Comparison of ENCODE assay signal across 10 cellular contexts in the genomic region with DNA sequence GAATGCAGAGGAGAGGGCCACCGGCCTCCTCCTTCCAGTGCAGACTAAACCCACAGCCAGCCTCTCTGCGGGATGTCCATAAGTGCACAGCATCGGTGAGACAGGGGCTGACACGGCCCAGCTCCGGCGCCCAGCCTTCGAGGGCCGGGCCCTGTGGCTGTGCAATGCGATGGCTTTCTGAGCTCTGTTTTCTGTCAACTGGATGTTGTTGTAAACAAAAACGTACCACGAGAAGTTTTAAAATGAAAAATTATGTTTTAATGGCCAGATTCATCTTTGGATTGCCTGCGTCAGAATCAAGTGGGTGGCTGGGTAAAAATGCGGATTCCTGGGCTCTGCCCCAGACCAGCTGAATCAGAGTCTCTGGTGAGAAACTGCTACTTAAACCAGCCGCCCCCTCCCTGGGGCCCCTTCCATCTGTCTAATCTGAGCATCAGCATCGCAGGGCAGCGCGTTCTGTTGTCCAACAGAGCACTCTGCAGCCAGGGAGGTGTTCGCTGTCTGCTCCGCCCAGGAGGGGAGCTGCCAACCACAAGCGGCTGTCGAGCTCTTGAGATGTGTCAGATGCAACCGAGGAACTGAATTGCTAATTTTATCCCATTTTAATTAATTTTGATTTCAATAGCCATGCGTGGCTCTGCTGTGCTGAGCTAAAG.
A peak's percentile ranks its signal among the peaks of the same experiment; 100 is the strongest.
DNase-seq lines count a peak whose midpoint lies in the region; ATAC-seq and TF ChIP-seq lines count a peak whose summit lies in the region.
"Had no signal": no experiment of that assay in that cellular context is flagged by ENCODE, and none has a peak within 500 bp of the region (broad histone marks: within the 10 kb centered on the region; RNA-seq: fewer than 3 reads in every experiment).

No MANE protein-coding gene starts in this region.

- TF ChIP-seq CTCF in cardiac muscle cell (IDR thresholded peaks at IDR 0.05; ENCODE audit: low read depth, low read length) (no peak), upper lobe of right lung (IDR thresholded peaks at IDR 0.05) (no peak)

- H3K27ac ChIP-seq in cardiac muscle cell (peak overlapping the region; percentile 83), upper lobe of right lung (peak overlapping the region; percentile 62)
- H3K27ac ChIP-seq: C4-2B had no signal

- ATAC-seq in upper lobe of right lung, result no peak
- no peak for ATAC-seq in naive thymus-derived CD8-positive, alpha-beta T cell
- ATAC-seq: activated naive CD4-positive, alpha-beta T cell treated with anti-CD3 and anti-CD28 coated beads, Interleukin-2, amount 50 U/mL, for 72 hours had no signal

- H3K27me3 ChIP-seq in cardiac muscle cell, result no peaks in the 10 kb centered on the region
- H3K27me3 ChIP-seq in upper lobe of right lung, result no peaks in the 10 kb centered on the region

- H3K9me3 ChIP-seq in cardiac muscle cell (ENCODE audit: low read depth) (no peaks in the 10 kb centered on the region), upper lobe of right lung (no peaks in the 10 kb centered on the region)

- peaks cover 0 to 24% (median 13%) of the 10 kb centered on the region in 4 donors for H3K4me1 Mint-ChIP-seq in naive thymus-derived CD8-positive, alpha-beta T cell

- peaks cover 4% of the 10 kb centered on the region for H3K4me1 ChIP-seq in cardiac muscle cell (ENCODE audit: low read depth)
- peaks cover 51% of the 10 kb centered on the region for H3K4me1 ChIP-seq in upper lobe of right lung

- no peak overlapping the region for H3K4me3 Mint-ChIP-seq in naive thymus-derived CD8-positive, alpha-beta T cell

- intact Hi-C loops in cardiac septum (cut with DNase I), result no loop called here
- intact Hi-C loops in upper lobe of right lung (cut with DNase I), result no loop called here

- H3K4me3 ChIP-seq in cardiac muscle cell (no peak overlapping the region), upper lobe of right lung (no peak overlapping the region)

- H3K36me3 Mint-ChIP-seq in naive thymus-derived CD8-positive, alpha-beta T cell, result peaks cover 0 to 53% (median 0%) of the 10 kb centered on the region in 3 donors

- POLR2A ChIA-PET in naive thymus-derived CD8-positive, alpha-beta T cell (lab: Charles Lee), result no interaction called here

- H3K9me3 Mint-ChIP-seq in naive thymus-derived CD8-positive, alpha-beta T cell, result no peaks in the 10 kb centered on the region

- H3K27me3 Mint-ChIP-seq in naive thymus-derived CD8-positive, alpha-beta T cell, result no peaks in the 10 kb centered on the region

- peak in 1 of 2 donors; percentile 56 for DNase-seq in cardiac muscle cell (ENCODE audit: low read depth in 1 of 2, low spot score in 1 of 2)
- DNase-seq in cardiac septum (ENCODE audit: low spot score), result no peak
- peak; percentile 58 for DNase-seq in dedifferentiated amniotic fluid mesenchymal stem cell (ENCODE audit: extremely low spot score)
- DNase-seq in mucosa of gallbladder (ENCODE audit: low spot score), result peak; percentile 70
- DNase-seq in upper lobe of right lung, result no peak
- no peak for DNase-seq in naive thymus-derived CD8-positive, alpha-beta T cell
- no peak for DNase-seq in glomerular visceral epithelial cell (ENCODE audit: extremely low spot score)
- DNase-seq in NCI-H1048 (lab: John Stamatoyannopoulos, UW), result no peak

- peak overlapping the region in 1 of 10 donors; percentile 84 for H3K27ac Mint-ChIP-seq in naive thymus-derived CD8-positive, alpha-beta T cell

- H3K36me3 ChIP-seq in cardiac muscle cell (peaks cover 9% of the 10 kb centered on the region), upper lobe of right lung (peaks cover 46% of the 10 kb centered on the region)

Comparison
In these comparisons a context has a peak if more than half of its experiments do, and no peak if none do; other contexts are left out.
1. DNase-seq: peak in dedifferentiated amniotic fluid mesenchymal stem cell (single experiment) and mucosa of gallbladder (single experiment); none in cardiac septum (single experiment), upper lobe of right lung (single experiment), naive thymus-derived CD8-positive, alpha-beta T cell (0 of 10), glomerular visceral epithelial cell (single experiment) and NCI-H1048 (single experiment).